In genomic region chr2:28319118-28320008, GRCh38 we compare ENCODE assay signal across 21 cellular contexts.
DNase-seq lines count a peak whose midpoint lies in the region; TF ChIP-seq lines count a peak whose summit lies in the region.
"Had no signal": no experiment of that assay in that cellular context is flagged by ENCODE, and none has a peak within 500 bp of the region (broad histone marks: within the 10 kb centered on the region; RNA-seq: fewer than 3 reads in every experiment).

No MANE protein-coding gene starts in this region.

- H3K27me3 Mint-ChIP-seq in CD14-positive monocyte (ENCODE audit: low read depth in 3 of 3): peaks cover 0 to 3% (median 0%) of the 10 kb centered on the region in 3 donors
- H3K27me3 Mint-ChIP-seq: T-helper 17 cell had no signal

- H3K4me1 Mint-ChIP-seq in CD14-positive monocyte: peaks cover 14% of the 10 kb centered on the region

- no peak overlapping the region for H3K9ac ChIP-seq in colonic mucosa (ENCODE audit: low read depth in 2 of 2, low read length in 2 of 2)

- H3K27me3 ChIP-seq in colonic mucosa: no peaks in the 10 kb centered on the region
- H3K27me3 ChIP-seq: uterus had no signal

- no peaks in the 10 kb centered on the region for H3K9me3 ChIP-seq in colonic mucosa
- H3K9me3 ChIP-seq: mucosa of descending colon, uterus had no signal

- H3K4me3 Mint-ChIP-seq in CD14-positive monocyte: no peak overlapping the region
- H3K4me3 Mint-ChIP-seq: neural crest cell, T-helper 17 cell had no signal

- peak overlapping the region in 1 of 7 donors; percentile 20 for H3K27ac Mint-ChIP-seq in CD14-positive monocyte

- DNase-seq in astrocyte of the cerebellum (ENCODE audit: low read depth): peak; percentile 72
- peak; percentile 63 for DNase-seq in iris pigment epithelial cell (ENCODE audit: low read depth)
- peak; percentile 90 for DNase-seq in smooth muscle cell of the brain vasculature (ENCODE audit: low read depth, low spot score)
- no peak for DNase-seq in COLO829 (ENCODE audit: low spot score)
- DNase-seq in CD14-positive monocyte (ENCODE audit: low spot score): no peak
- no peak for DNase-seq in KBM-7
- DNase-seq in colonic mucosa: no peak
- DNase-seq: ACHN; activated CD4-positive, alpha-beta T cell treated with anti-CD3 and anti-CD28 coated beads, Interleukin-2, amount 50 U/mL, for 4 hours; cerebellar nuclear complex; DMS 273 treated with DMSO at 0.1 percent for 48 hours; effector CD8-positive, alpha-beta T cell; glutamatergic neuron; Kasumi-1; mucosa of descending colon; NCI-H1105; NCI-H2081 treated with DMSO at 0.1 percent for 48 hours; T-helper 17 cell; uterus had no signal

- no peaks in the 10 kb centered on the region for H3K4me1 ChIP-seq in colonic mucosa
- H3K4me1 ChIP-seq: uterus had no signal

- no peaks in the 10 kb centered on the region for H3K9me3 Mint-ChIP-seq in CD14-positive monocyte
- H3K9me3 Mint-ChIP-seq: neural crest cell had no signal

- in situ Hi-C loops in astrocyte of the cerebellum (cut with HindIII; ENCODE audit: low sequenced_read_pairs): no loop called here
- in situ Hi-C loops in KBM-7 (cut with MboI; ENCODE audit: low pct_unique_long_range_greater_than_20kb, low sequenced_read_pairs): no loop called here

- intact Hi-C loops in CD14-positive monocyte (cut with micrococcal nuclease) (no loop called here), colonic mucosa (cut with DNase I) (no loop called here)

- H3K4me3 ChIP-seq in astrocyte of the cerebellum (ENCODE audit: low read depth, low read length) (no peak overlapping the region), colonic mucosa (no peak overlapping the region)
- H3K4me3 ChIP-seq: mucosa of descending colon, uterus had no signal

- peak overlapping the region; percentile 12; the same call in 1 of the 2 replicates for H3K27ac ChIP-seq in C4-2B
- H3K27ac ChIP-seq in colonic mucosa: no peak overlapping the region
- H3K27ac ChIP-seq: uterus had no signal

- TF ChIP-seq CTCF in C4-2B (conservative IDR thresholded peaks at IDR 0.05) (no peak), astrocyte of the cerebellum (IDR thresholded peaks at IDR 0.05; ENCODE audit: low read depth, low read length, missing control alignments) (no peak), CD14-positive monocyte (IDR thresholded peaks at IDR 0.05) (no peak), colonic mucosa (IDR thresholded peaks at IDR 0.05) (no peak)

- no peaks in the 10 kb centered on the region for H3K36me3 ChIP-seq in colonic mucosa
- H3K36me3 ChIP-seq: uterus had no signal

- H3K36me3 Mint-ChIP-seq in CD14-positive monocyte: peaks cover 19 to 21% of the 10 kb centered on the region in 2 donors

Comparison
In these comparisons a context has a peak if more than half of its experiments do, and no peak if none do; other contexts are left out.
1. DNase-seq: peak in astrocyte of the cerebellum (single experiment), iris pigment epithelial cell (single experiment) and smooth muscle cell of the brain vasculature (single experiment); none in COLO829 (single experiment), CD14-positive monocyte (single experiment), KBM-7 (single experiment) and colonic mucosa (single experiment).